ENCODE assay signal across 9 cellular contexts in genomic region chr3:184378650-184379374, GRCh38. TPM values are rescaled to one million over a fixed set of nuclear protein-coding genes. Genes with fewer than 3 reads are reported as not detected.
A peak's percentile ranks its signal among the peaks of the same experiment; 100 is the strongest.
DNase-seq lines count a peak whose midpoint lies in the region; ATAC-seq and TF ChIP-seq lines count a peak whose summit lies in the region.
"Had no signal": no experiment of that assay in that cellular context is flagged by ENCODE, and none has a peak within 500 bp of the region (broad histone marks: within the 10 kb centered on the region; RNA-seq: fewer than 3 reads in every experiment).

No MANE protein-coding gene starts in this region.

- H3K4me1 ChIP-seq in SK-N-SH (ENCODE audit: control insufficient read depth in 1 of 2, insufficient read depth in 2 of 2, low read depth in 1 of 2, low read length in 1 of 2) (peaks cover 0 to 12% of the 10 kb centered on the region in 2 experiments; a peak in 1 of 4 replicates), body of pancreas (peaks cover 34% of the 10 kb centered on the region), mesenchymal stem cell (ENCODE audit: control insufficient read depth, insufficient read depth, low read depth, low read length) (peaks cover 19% of the 10 kb centered on the region)

- H2AFZ ChIP-seq in SK-N-SH (ENCODE audit: low read depth) (no peak overlapping the region), mesenchymal stem cell (ENCODE audit: low read depth, low read length) (no peak overlapping the region)

- H2AK5ac ChIP-seq in mesenchymal stem cell (ENCODE audit: low read length, severe bottlenecking) = no peak overlapping the region

- H3K27ac Mint-ChIP-seq in stimulated activated naive B cell treated with anti-CD40 and anti-IgM and Interleukin-4, amounts not matched to agents 10 μg/mL and 1 μg/mL and 100 μg/mL, for 72 hours = no peak overlapping the region

- H3K36me3 Mint-ChIP-seq in stimulated activated naive B cell treated with anti-CD40 and anti-IgM and Interleukin-4, amounts not matched to agents 10 μg/mL and 1 μg/mL and 100 μg/mL, for 72 hours = no peaks in the 10 kb centered on the region

- H4K91ac ChIP-seq in mesenchymal stem cell (ENCODE audit: low read length) = peak overlapping the region; percentile 35

- peaks cover 62 to 79% of the 10 kb centered on the region in 2 donors for H3K27me3 Mint-ChIP-seq in stimulated activated naive B cell treated with anti-CD40 and anti-IgM and Interleukin-4, amounts not matched to agents 10 μg/mL and 1 μg/mL and 100 μg/mL, for 72 hours

- H3K14ac ChIP-seq in mesenchymal stem cell (ENCODE audit: low read length in 2 of 2) = no peak overlapping the region

- no peak for TF ChIP-seq CTCF in SK-N-SH (IDR thresholded peaks at IDR 0.05)
- TF ChIP-seq CTCF in body of pancreas (IDR thresholded peaks at IDR 0.05) = no peak

- H4K20me1 ChIP-seq in SK-N-SH (ENCODE audit: insufficient read depth) = no peaks in the 10 kb centered on the region

- no peak overlapping the region for H2BK120ac ChIP-seq in mesenchymal stem cell (ENCODE audit: low read depth, low read length)

- H2BK15ac ChIP-seq in mesenchymal stem cell (ENCODE audit: low read depth, poor library complexity, severe bottlenecking) = no peak overlapping the region

- DNase-seq in SK-N-SH (no peak), body of pancreas (no peak), mesenchymal stem cell (no peak), SIG-M5 (lab: John Stamatoyannopoulos, UW) (no peak)
- no peak for DNase-seq in stimulated activated naive B cell treated with anti-CD40 and anti-IgM and Interleukin-4, amounts not matched to agents 10 μg/mL and 1 μg/mL and 100 μg/mL, for 72 hours
- no peak for DNase-seq in effector CD4-positive, alpha-beta T cell
- DNase-seq: stimulated activated CD4-positive, alpha-beta T cell treated with anti-CD3 and anti-CD28 coated beads, Interleukin-12 subunit alpha, Interleukin-12 subunit beta, amount 100 ng/mL, for 4 hours had no signal

- no peak for TF ChIP-seq RAD21 in SK-N-SH (IDR thresholded peaks at IDR 0.05; ENCODE audit: low read length)

- no peak overlapping the region for H3K23ac ChIP-seq in mesenchymal stem cell (ENCODE audit: low read length in 2 of 2)

- WGBS in SK-N-SH (ENCODE audit: low lambda C conversion rate) = 78% methylated on average over 7 of the region's 10 CpGs
- 85 to 90% methylated on average over 10 of the region's 10 CpGs for WGBS in body of pancreas, 2 donors
- 81% methylated on average over 10 of the region's 10 CpGs for WGBS in mesenchymal stem cell

- no peak overlapping the region for H3K9ac ChIP-seq in SK-N-SH
- peak overlapping the region; percentile 58 for H3K9ac ChIP-seq in mesenchymal stem cell (ENCODE audit: low read length)

- no peak for TF ChIP-seq EP300 in SK-N-SH (IDR thresholded peaks at IDR 0.05; ENCODE audit: borderline replicate concordance in 1 of 2, low read depth in 1 of 2, low read length in 1 of 2)

- H3K18ac ChIP-seq in mesenchymal stem cell (ENCODE audit: low read depth in 1 of 2, low read length in 2 of 2) = no peak overlapping the region

- H3K27ac ChIP-seq in SK-N-SH (ENCODE audit: low read depth in 2 of 2, low read length in 1 of 2) = no peak overlapping the region
- peak overlapping the region; percentile 32 to 58 (median 44) for H3K27ac ChIP-seq in body of pancreas
- no peak overlapping the region for H3K27ac ChIP-seq in mesenchymal stem cell (ENCODE audit: low read length, poor library complexity, severe bottlenecking)

- H3K4me2 ChIP-seq in SK-N-SH = no peak overlapping the region; the same call in 1 of the 2 replicates
- no peak overlapping the region for H3K4me2 ChIP-seq in mesenchymal stem cell (ENCODE audit: low read length, poor library complexity, severe bottlenecking)

- peak overlapping the region; percentile 63 to 70 for H3K4me3 Mint-ChIP-seq in stimulated activated naive B cell treated with anti-CD40 and anti-IgM and Interleukin-4, amounts not matched to agents 10 μg/mL and 1 μg/mL and 100 μg/mL, for 72 hours

- POLR2A ChIA-PET in SK-N-SH (lab: Yijun Ruan, JAX) = no interaction called here

- H3K36me3 ChIP-seq in SK-N-SH (replicated peaks in 1 of 2; ENCODE audit: control insufficient read depth in 1 of 2, insufficient read depth in 2 of 2, low read length in 1 of 2) (no peaks in the 10 kb centered on the region), body of pancreas (replicated peaks in 1 of 2; ENCODE audit: insufficient read depth in 1 of 2, low read depth in 2 of 2) (no peaks in the 10 kb centered on the region), mesenchymal stem cell (ENCODE audit: control insufficient read depth in 1 of 2, insufficient read depth in 2 of 2, low read depth in 1 of 2, low read length in 2 of 2) (no peaks in the 10 kb centered on the region)

- no peak for TF ChIP-seq POLR2A in body of pancreas (IDR thresholded peaks at IDR 0.05)

- H3K79me1 ChIP-seq in mesenchymal stem cell (replicated peaks; ENCODE audit: low read length, poor library complexity, severe bottlenecking) = no peaks in the 10 kb centered on the region

- H3K4ac ChIP-seq in mesenchymal stem cell (ENCODE audit: low read depth in 1 of 2, low read length in 2 of 2) = no peak overlapping the region

- H3K9me3 ChIP-seq in SK-N-SH = no peaks in the 10 kb centered on the region
- no peaks in the 10 kb centered on the region for H3K9me3 ChIP-seq in body of pancreas
- H3K9me3 ChIP-seq in mesenchymal stem cell (ENCODE audit: control insufficient read depth, low read length) = no peaks in the 10 kb centered on the region

- H3K9me2 ChIP-seq in SK-N-SH = no peaks in the 10 kb centered on the region

- no peak overlapping the region for H4K8ac ChIP-seq in mesenchymal stem cell (ENCODE audit: low read length)

- H3K27me3 ChIP-seq in SK-N-SH (ENCODE audit: insufficient read depth) (peaks cover 7% of the 10 kb centered on the region; the same call in 1 of the 2 replicates), body of pancreas (no peaks in the 10 kb centered on the region), mesenchymal stem cell (ENCODE audit: control insufficient read depth in 1 of 2, insufficient read depth in 1 of 2, low read length in 2 of 2) (peaks cover 39 to 74% of the 10 kb centered on the region in 2 experiments)

- intact Hi-C loops in body of pancreas (cut with DNase I) = no loop called here

- ATAC-seq in SK-N-SH treated with all-trans-retinoic acid at 6 μM for 48 hours = no peak
- ATAC-seq in body of pancreas = no peak
- ATAC-seq in stimulated activated naive B cell treated with anti-CD40 and anti-IgM and Interleukin-4, amounts not matched to agents 10 μg/mL and 1 μg/mL and 100 μg/mL, for 72 hours (replicated peaks) = no peak
- no peak for ATAC-seq in GM18907 (IDR thresholded peaks at IDR 0.05; ENCODE audit: unreplicated experiment)

- peaks cover 4% of the 10 kb centered on the region for H3F3A ChIP-seq in SK-N-SH (replicated peaks; ENCODE audit: insufficient read depth)

- H3K4me3 ChIP-seq in SK-N-SH (ENCODE audit: low read depth in 2 of 2, low read length in 1 of 2) (no peak overlapping the region), body of pancreas (no peak overlapping the region), mesenchymal stem cell (ENCODE audit: insufficient read depth in 1 of 2, low read depth in 1 of 2, low read length in 2 of 2) (peak overlapping the region in 1 of 2 experiments; percentile 51)

- H3K9me3 Mint-ChIP-seq in stimulated activated naive B cell treated with anti-CD40 and anti-IgM and Interleukin-4, amounts not matched to agents 10 μg/mL and 1 μg/mL and 100 μg/mL, for 72 hours = no peaks in the 10 kb centered on the region

- H2BK12ac ChIP-seq in mesenchymal stem cell (ENCODE audit: low read length in 2 of 2) = no peak overlapping the region

- CTCF ChIA-PET in SK-N-SH (lab: Yijun Ruan, JAX) = interaction anchor here (1.0 to 2.3 kb wide), 4 partner anchors 25 to 171 kb away, joined by 3 to 10 read pairs (median 4); no protein-coding TSS in a partner anchor

- H2BK5ac ChIP-seq in mesenchymal stem cell (ENCODE audit: low read depth, low read length, poor library complexity, severe bottlenecking) = no peak overlapping the region

- peaks cover 13 to 19% of the 10 kb centered on the region in 2 donors for H3K4me1 Mint-ChIP-seq in stimulated activated naive B cell treated with anti-CD40 and anti-IgM and Interleukin-4, amounts not matched to agents 10 μg/mL and 1 μg/mL and 100 μg/mL, for 72 hours

- H3K79me2 ChIP-seq in SK-N-SH (ENCODE audit: insufficient read depth) = no peaks in the 10 kb centered on the region

TF ChIP-seq in SK-N-SH, 30 proteins besides CTCF, POLR2A, EP300 and RAD21:
- no peak for TF ChIP-seq RXRA (IDR thresholded peaks at IDR 0.05; ENCODE audit: borderline replicate concordance, low read depth)
- peak; percentile 31; the same call in 1 of the 2 replicates for TF ChIP-seq GATA2 (CRISPR knock-in tag; IDR thresholded peaks at IDR 0.05)
TF ChIP-seq in SK-N-SH: peak in this region for 1.

TF ChIP-seq in SK-N-SH treated with all-trans-retinoic acid at 6 μM for 48 hours, 23 proteins besides CTCF, POLR2A, EP300 and RAD21 (continues in another document):
- TF ChIP-seq RARB (CRISPR knock-in tag; IDR thresholded peaks at IDR 0.05) (no peak), ZFP3 (CRISPR knock-in tag; IDR thresholded peaks at IDR 0.05) (no peak)

RNA-seq across cellular contexts. Expression of gene THPO, which starts 0.8 kb away (rescaled TPM):
- 0.07 and 0.21 TPM in 2 replicates for polyA plus RNA-seq in SK-N-SH (2012; rRNA removed)
- polyA plus RNA-seq in SK-N-SH (2012; cell fraction: cytosol; rRNA removed) = 0.01 and 0.04 TPM in 2 replicates
- polyA plus RNA-seq in SK-N-SH (2012; cell fraction: nucleus; rRNA removed) = 0.19 and 0.27 TPM in 2 replicates
- total RNA-seq in body of pancreas = not detected
- 0.26 TPM for polyA plus RNA-seq in mesenchymal stem cell (2013, experiment 1 of 2)
- polyA plus RNA-seq in mesenchymal stem cell (2013, experiment 2 of 2) = 0.18 TPM

RNA-seq across cellular contexts. Expression of gene CHRD, which starts 1.0 kb away (rescaled TPM):
- polyA plus RNA-seq in SK-N-SH (2012; rRNA removed) = 0.57 and 0.95 TPM in 2 replicates
- polyA plus RNA-seq in SK-N-SH (2012; cell fraction: cytosol; rRNA removed) = 0.30 and 0.35 TPM in 2 replicates
- 4.3 and 4.4 TPM in 2 replicates for polyA plus RNA-seq in SK-N-SH (2012; cell fraction: nucleus; rRNA removed)
- total RNA-seq in body of pancreas = 10 to 100 TPM; 47.2 to 50.4 TPM
- polyA plus RNA-seq in mesenchymal stem cell (2013, experiment 1 of 2) = 0.73 TPM
- polyA plus RNA-seq in mesenchymal stem cell (2013, experiment 2 of 2) = 0.63 TPM

RNA-seq across cellular contexts. Expression of gene POLR2H, which starts 17.3 kb away (rescaled TPM):
- 206 and 258 TPM in 2 replicates for polyA plus RNA-seq in SK-N-SH (2012; rRNA removed)
- polyA plus RNA-seq in SK-N-SH (2012; cell fraction: cytosol; rRNA removed) = 216 and 239 TPM in 2 replicates
- polyA plus RNA-seq in SK-N-SH (2012; cell fraction: nucleus; rRNA removed) = 457 and 484 TPM in 2 replicates
- total RNA-seq in body of pancreas = 100 to 1,000 TPM in 1 of 2 donors, 10 to 100 TPM in 1; 32.4 to 137 TPM
- 46.3 TPM for polyA plus RNA-seq in mesenchymal stem cell (2013, experiment 1 of 2)
- polyA plus RNA-seq in mesenchymal stem cell (2013, experiment 2 of 2) = 48.3 TPM

RNA-seq across cellular contexts. Expression of gene CLCN2, which starts 17.4 kb away (rescaled TPM):
- polyA plus RNA-seq in SK-N-SH (2012; rRNA removed) = 8.6 and 9.1 TPM in 2 replicates
- polyA plus RNA-seq in SK-N-SH (2012; cell fraction: cytosol; rRNA removed) = 2.8 and 3.9 TPM in 2 replicates
- 38.1 TPM in 2 replicates for polyA plus RNA-seq in SK-N-SH (2012; cell fraction: nucleus; rRNA removed)
- total RNA-seq in body of pancreas = 10 to 100 TPM in 1 of 2 donors, 1 to 10 TPM in 1; 7.5 to 12.2 TPM
- 2.3 TPM for polyA plus RNA-seq in mesenchymal stem cell (2013, experiment 1 of 2)
- 2.1 TPM for polyA plus RNA-seq in mesenchymal stem cell (2013, experiment 2 of 2)

RNA-seq across cellular contexts. Expression of gene FAM131A, which starts 41.4 kb away (rescaled TPM):
- 31.6 and 34.2 TPM in 2 replicates for polyA plus RNA-seq in SK-N-SH (2012; rRNA removed)
- 17.5 and 27.0 TPM in 2 replicates for polyA plus RNA-seq in SK-N-SH (2012; cell fraction: cytosol; rRNA removed)
- 56.4 and 63.9 TPM in 2 replicates for polyA plus RNA-seq in SK-N-SH (2012; cell fraction: nucleus; rRNA removed)
- total RNA-seq in body of pancreas = 10 to 100 TPM; 11.5 to 13.5 TPM
- polyA plus RNA-seq in mesenchymal stem cell (2013, experiment 1 of 2) = 6.7 TPM
- polyA plus RNA-seq in mesenchymal stem cell (2013, experiment 2 of 2) = 6.8 TPM

Comparison
In these comparisons a context has a peak if more than half of its experiments do, and no peak if none do; other contexts are left out.
1. H3K27ac ChIP-seq: peak in body of pancreas (4 of 4); none in SK-N-SH (0 of 2) and mesenchymal stem cell (single experiment).